In the genomic region with DNA sequence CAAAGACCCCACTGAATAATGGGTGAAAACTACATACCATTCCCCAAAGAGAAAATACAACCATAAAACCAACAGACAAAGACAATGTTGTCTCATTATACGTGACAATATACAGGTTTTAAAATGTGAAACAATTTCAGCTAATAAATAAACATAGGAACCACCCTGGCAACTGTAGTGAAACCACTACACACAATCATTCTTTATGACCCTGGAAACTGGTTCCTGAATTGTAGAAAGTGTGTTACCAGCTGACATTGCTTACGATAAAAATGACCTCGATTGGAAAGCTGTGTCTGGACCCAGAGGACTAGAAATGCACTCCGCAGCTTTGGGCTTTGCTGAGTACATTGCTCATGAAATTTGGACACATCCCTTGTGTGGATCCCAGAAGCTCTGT, we compare ENCODE assay signal across 31 cellular contexts.
A peak's percentile ranks its signal among the peaks of the same experiment; 100 is the strongest.
DNase-seq lines count a peak whose midpoint lies in the region; ATAC-seq, FAIRE-seq and TF ChIP-seq lines count a peak whose summit lies in the region.
"Had no signal": no experiment of that assay in that cellular context is flagged by ENCODE, and none has a peak within 500 bp of the region (broad histone marks: within the 10 kb centered on the region; RNA-seq: fewer than 3 reads in every experiment).

No MANE protein-coding gene starts in this region.

- peaks cover 0 to 8% (median 2%) of the 10 kb centered on the region in 4 experiments; a peak in 2 of 7 replicates for H3K4me1 ChIP-seq in H1 (replicated peaks in 1 of 4; ENCODE audit: control insufficient read depth in 3 of 4, insufficient read depth in 4 of 4, low read length in 3 of 4)

- no peak for TF ChIP-seq CTCF in H1 (IDR thresholded peaks at IDR 0.05; ENCODE audit: control extremely low read depth in 1 of 3, insufficient read depth in 1 of 3, low read depth in 1 of 3, low read length in 3 of 3)
- TF ChIP-seq CTCF in mesothelial cell of epicardium (IDR thresholded peaks at IDR 0.05; ENCODE audit: unreplicated experiment): no peak

- CTCF ChIA-PET in H1 (lab: Charles Lee; ENCODE audit: partially characterized antibody): interaction anchor here (0.6 to 2.7 kb wide), 4 partner anchors 9 to 128 kb away, joined by 3 to 9 read pairs (median 6); no protein-coding TSS in a partner anchor

- no peak overlapping the region for H3K4ac ChIP-seq in H1 (replicated peaks; ENCODE audit: insufficient read length, low read depth, low read length)

- H3K23me2 ChIP-seq in H1 (ENCODE audit: low read depth, low read length): no peaks in the 10 kb centered on the region

- peaks cover 0 to 1% (median 0%) of the 10 kb centered on the region in 4 experiments; a peak in 2 of 7 replicates for H3K27me3 ChIP-seq in H1 (replicated peaks in 1 of 4; ENCODE audit: control insufficient read depth in 3 of 4, extremely low read depth in 1 of 4, insufficient read depth in 3 of 4, low read length in 3 of 4)

- no peaks in the 10 kb centered on the region for H3K9me3 Mint-ChIP-seq in mesothelial cell of epicardium
- H3K9me3 Mint-ChIP-seq in naive thymus-derived CD8-positive, alpha-beta T cell: no peaks in the 10 kb centered on the region
- H3K9me3 Mint-ChIP-seq: CD8-positive, alpha-beta T cell had no signal

- no peak overlapping the region for H2AFZ ChIP-seq in H1 (ENCODE audit: low read length)

- no peaks in the 10 kb centered on the region for H3K36me3 ChIP-seq in H1 (ENCODE audit: control insufficient read depth in 2 of 4, insufficient read depth in 4 of 4, low read length in 3 of 4)

- H3K27me3 Mint-ChIP-seq in mesothelial cell of epicardium (ENCODE audit: low read depth): no peaks in the 10 kb centered on the region
- no peaks in the 10 kb centered on the region for H3K27me3 Mint-ChIP-seq in naive thymus-derived CD8-positive, alpha-beta T cell
- H3K27me3 Mint-ChIP-seq: B cell had no signal

- no peaks in the 10 kb centered on the region for H3K79me2 ChIP-seq in H1 (ENCODE audit: control insufficient read depth in 1 of 2, insufficient read depth in 2 of 2, low read length in 2 of 2)

- no peak overlapping the region for H3K14ac ChIP-seq in H1 (ENCODE audit: insufficient read length)

- no peak overlapping the region for H3K4me3 ChIP-seq in H1 (ENCODE audit: extremely low read depth in 1 of 4, insufficient read depth in 2 of 4, low read depth in 3 of 4, low read length in 4 of 4)
- H3K4me3 ChIP-seq: GM12878, SK-N-MC had no signal

- no peak overlapping the region for H3K56ac ChIP-seq in H1 (replicated peaks; ENCODE audit: insufficient read length, low read depth, low read length)

- H3K18ac ChIP-seq in H1 (ENCODE audit: extremely low read depth, low read length): no peak overlapping the region

- no peak overlapping the region for H3K27ac ChIP-seq in H1 (ENCODE audit: low read depth, low read length)
- H3K27ac ChIP-seq: 22Rv1, C4-2B, HL-60, SK-N-MC had no signal

- FAIRE-seq in H1 (lab: Jason Lieb, UNC): peak; percentile 70
- FAIRE-seq in urothelium cell line (lab: Jason Lieb, UNC): peak; percentile 17
- FAIRE-seq: GM12878, RCC 7860 had no signal

- H4K8ac ChIP-seq in H1 (ENCODE audit: extremely low read depth, insufficient read depth, low read length): no peak overlapping the region

- H2BK12ac ChIP-seq in H1 (ENCODE audit: low read depth, low read length): no peak overlapping the region

- TF ChIP-seq POLR2A in H1 (IDR thresholded peaks at IDR 0.05; ENCODE audit: control extremely low read depth in 1 of 2, low read depth in 2 of 2, low read length in 2 of 2): no peak

- no peak for TF ChIP-seq EP300 in H1 (IDR thresholded peaks at IDR 0.05; ENCODE audit: borderline replicate concordance in 1 of 2, low read depth in 2 of 2, low read length in 2 of 2)

- no peak overlapping the region for H3K4me2 ChIP-seq in H1 (ENCODE audit: insufficient read depth in 1 of 2, low read depth in 2 of 2, low read length in 2 of 2)

- POLR2A ChIA-PET in H1 (lab: Charles Lee; ENCODE audit: partially characterized antibody): no interaction called here
- POLR2A ChIA-PET in naive thymus-derived CD8-positive, alpha-beta T cell (lab: Charles Lee): no interaction called here

- no peaks in the 10 kb centered on the region for H3K79me1 ChIP-seq in H1 (ENCODE audit: low read depth, low read length)

- DNase-seq in NCI-H2196 (lab: John Stamatoyannopoulos, UW; ENCODE audit: unreplicated experiment) (peak; percentile 16), NCI-H2196 treated with DMSO at 0.1 percent for 48 hours (lab: John Stamatoyannopoulos, UW; ENCODE audit: unreplicated experiment) (no peak), H1 (ENCODE audit: low read depth in 1 of 2, low spot score in 2 of 2) (no peak), mesothelial cell of epicardium (ENCODE audit: low spot score in 2 of 2, unreplicated experiment in 2 of 2) (no peak), urothelium cell line (ENCODE audit: low spot score) (no peak)
- DNase-seq in naive thymus-derived CD8-positive, alpha-beta T cell: no peak
- DNase-seq: Caco-2; CD8-positive, alpha-beta T cell; DMS 273 treated with DMSO at 0.1 percent for 48 hours; DMS79; EL; GDM1; GOT3; HCEC 1CT; Kasumi-1; NCI-H1105; NCI-H1436 treated with DMSO at 0.1 percent for 48 hours; NCI-H187 treated with DMSO at 0.1 percent for 48 hours; NCI-H2107; NCI-H446 treated with DMSO at 0.1 percent for 48 hours; NCI-H526 treated with DMSO at 0.1 percent for 48 hours; SIG-M5 had no signal

- no peak for ATAC-seq in naive thymus-derived CD8-positive, alpha-beta T cell
- ATAC-seq in HG02981 (IDR thresholded peaks at IDR 0.05; ENCODE audit: unreplicated experiment) (no peak), GM19328 (IDR thresholded peaks at IDR 0.05; ENCODE audit: unreplicated experiment) (no peak)
- ATAC-seq: CD8-positive, alpha-beta T cell; GM12878 had no signal

- H2BK15ac ChIP-seq in H1 (ENCODE audit: low read length): no peak overlapping the region

- no peak overlapping the region for H3K23ac ChIP-seq in H1 (ENCODE audit: insufficient read length)

- no peak overlapping the region for H2BK20ac ChIP-seq in H1 (ENCODE audit: low read length)

- peaks cover 71% of the 10 kb centered on the region for H3K4me1 Mint-ChIP-seq in mesothelial cell of epicardium
- peaks cover 0 to 12% (median 8%) of the 10 kb centered on the region in 4 donors for H3K4me1 Mint-ChIP-seq in naive thymus-derived CD8-positive, alpha-beta T cell
- H3K4me1 Mint-ChIP-seq: B cell had no signal

- no peaks in the 10 kb centered on the region for H3K36me3 Mint-ChIP-seq in mesothelial cell of epicardium
- peaks cover 0 to 25% (median 12%) of the 10 kb centered on the region in 3 donors for H3K36me3 Mint-ChIP-seq in naive thymus-derived CD8-positive, alpha-beta T cell

- H2AK5ac ChIP-seq in H1 (ENCODE audit: low read depth, low read length): no peak overlapping the region

- H2BK120ac ChIP-seq in H1 (replicated peaks; ENCODE audit: low read depth, low read length): no peak overlapping the region

- H4K91ac ChIP-seq in H1 (replicated peaks; ENCODE audit: insufficient read length, low read length): no peak overlapping the region

- peak overlapping the region; percentile 89 for H3K27ac Mint-ChIP-seq in mesothelial cell of epicardium
- peak overlapping the region in 1 of 10 donors; percentile 22 for H3K27ac Mint-ChIP-seq in naive thymus-derived CD8-positive, alpha-beta T cell
- H3K27ac Mint-ChIP-seq: B cell; CD8-positive, alpha-beta T cell had no signal

- H4K5ac ChIP-seq in H1 (ENCODE audit: insufficient read length, low read depth, low read length): no peak overlapping the region

- no peak overlapping the region for H3K4me3 Mint-ChIP-seq in mesothelial cell of epicardium
- H3K4me3 Mint-ChIP-seq in naive thymus-derived CD8-positive, alpha-beta T cell: no peak overlapping the region
- H3K4me3 Mint-ChIP-seq: B cell; CD8-positive, alpha-beta T cell had no signal

- TF ChIP-seq RAD21 in H1 (IDR thresholded peaks at IDR 0.05 in 1 of 2, conservative IDR thresholded peaks at IDR 0.05 in 1 of 2; ENCODE audit: low read depth in 2 of 2, low read length in 2 of 2): no peak

- H3K9me3 ChIP-seq in H1 (ENCODE audit: insufficient read depth in 2 of 2, low read depth in 1 of 2, low read length in 1 of 2): no peaks in the 10 kb centered on the region
- H3K9me3 ChIP-seq: Caco-2 had no signal

- H2BK5ac ChIP-seq in H1 (ENCODE audit: low read depth, low read length): no peak overlapping the region

- no peaks in the 10 kb centered on the region for H4K20me1 ChIP-seq in H1 (replicated peaks in 1 of 2; ENCODE audit: control insufficient read depth in 1 of 2, insufficient read depth in 2 of 2, low read length in 2 of 2)

- H3K9ac ChIP-seq in H1 (replicated peaks in 1 of 4; ENCODE audit: extremely low read depth in 1 of 4, low read depth in 3 of 4, low read length in 3 of 4): no peak overlapping the region

- WGBS in H1 (ENCODE audit: extremely low coverage in 1 of 2, insufficient coverage in 1 of 2, insufficient read length in 1 of 2, insufficient replicate concordance in 2 of 2, low coverage in 1 of 2, low lambda C conversion rate in 2 of 2, missing lambda C conversion rate in 1 of 2), 2 experiments: 92% methylated on average over 4 of the region's 4 CpGs; no CpG with 5 or more reads in 1 of the 2 experiments

TF ChIP-seq in H1, 55 proteins besides CTCF, POLR2A, EP300 and RAD21:
- no peak for TF ChIP-seq JUND (IDR thresholded peaks at IDR 0.05; ENCODE audit: low read length)
- TF ChIP-seq KDM5A (IDR thresholded peaks at IDR 0.05; ENCODE audit: low read length): no peak
- TF ChIP-seq TEAD4 (IDR thresholded peaks at IDR 0.05; ENCODE audit: low read depth, low read length): no peak
- TF ChIP-seq EGR1 (IDR thresholded peaks at IDR 0.05; ENCODE audit: borderline replicate concordance, low read depth, low read length): no peak
- TF ChIP-seq BACH1 (IDR thresholded peaks at IDR 0.05; ENCODE audit: low read length): no peak
- TF ChIP-seq BCL11A (IDR thresholded peaks at IDR 0.05; ENCODE audit: low read depth in 2 of 2, low read length in 2 of 2): no peak
- no peak for TF ChIP-seq HDAC6 (IDR thresholded peaks at IDR 0.05; ENCODE audit: low read depth, low read length)
